Comparison of ENCODE assay signal across 12 cellular contexts in genomic region chr4:153521467-153521866, GRCh38. TPM values are rescaled to one million over a fixed set of nuclear protein-coding genes. Genes with fewer than 3 reads are reported as not detected.
DNase-seq lines count a peak whose midpoint lies in the region; ATAC-seq and TF ChIP-seq lines count a peak whose summit lies in the region.
"Had no signal": no experiment of that assay in that cellular context is flagged by ENCODE, and none has a peak within 500 bp of the region (broad histone marks: within the 10 kb centered on the region; RNA-seq: fewer than 3 reads in every experiment).

No MANE protein-coding gene starts in this region.

- POLR2A ChIA-PET in activated CD4-positive, alpha-beta memory T cell treated with anti-CD3 and anti-CD28 coated beads for 36 hours (lab: Charles Lee) = interaction anchor here (1.2 to 2.5 kb wide), 6 partner anchors 8 to 53 kb away, joined by 4 to 18 read pairs (median 6); no protein-coding TSS in a partner anchor

- H3K27ac Mint-ChIP-seq in activated CD8-positive, alpha-beta memory T cell treated with anti-CD3 and anti-CD28 coated beads, Interleukin-2, amount 10 ng/mL, durations not matched to agents 7 days and 5 days = peak overlapping the region; percentile 93
- H3K27ac Mint-ChIP-seq in activated CD4-positive, alpha-beta memory T cell treated with anti-CD3 and anti-CD28 coated beads for 36 hours = peak overlapping the region; percentile 96

- H3K36me3 Mint-ChIP-seq in activated CD8-positive, alpha-beta memory T cell treated with anti-CD3 and anti-CD28 coated beads, Interleukin-2, amount 10 ng/mL, durations not matched to agents 7 days and 5 days = peaks cover 17% of the 10 kb centered on the region
- peaks cover 4% of the 10 kb centered on the region for H3K36me3 Mint-ChIP-seq in activated CD4-positive, alpha-beta memory T cell treated with anti-CD3 and anti-CD28 coated beads for 36 hours

- H3K4me3 ChIP-seq in psoas muscle = no peak overlapping the region
- no peak overlapping the region for H3K4me3 ChIP-seq in right cardiac atrium (ENCODE audit: low read length)
- H3K4me3 ChIP-seq: skin epidermis had no signal

- H3K9me3 Mint-ChIP-seq in activated CD8-positive, alpha-beta memory T cell treated with anti-CD3 and anti-CD28 coated beads, Interleukin-2, amount 10 ng/mL, durations not matched to agents 7 days and 5 days (ENCODE audit: low read depth) = peaks cover 2% of the 10 kb centered on the region
- H3K9me3 Mint-ChIP-seq in activated CD4-positive, alpha-beta memory T cell treated with anti-CD3 and anti-CD28 coated beads for 36 hours = peaks cover 3% of the 10 kb centered on the region

- H3K27me3 Mint-ChIP-seq in activated CD8-positive, alpha-beta memory T cell treated with anti-CD3 and anti-CD28 coated beads, Interleukin-2, amount 10 ng/mL, durations not matched to agents 7 days and 5 days = no peaks in the 10 kb centered on the region
- H3K27me3 Mint-ChIP-seq in activated CD4-positive, alpha-beta memory T cell treated with anti-CD3 and anti-CD28 coated beads for 36 hours = no peaks in the 10 kb centered on the region

- intact Hi-C loops in activated CD4-positive, alpha-beta memory T cell treated with anti-CD3 and anti-CD28 coated beads for 36 hours (cut with micrococcal nuclease) = loop anchor here (10.0 kb wide), 1 partner anchor 53 kb away; no protein-coding TSS in a partner anchor
- intact Hi-C loops in psoas muscle (cut with DNase I) = no loop called here
- intact Hi-C loops in right cardiac atrium (cut with DNase I) = no loop called here

- no peak for DNase-seq in activated CD8-positive, alpha-beta memory T cell treated with anti-CD3 and anti-CD28 coated beads, Interleukin-2, amount 10 ng/mL, durations not matched to agents 7 days and 5 days
- no peak for DNase-seq in activated CD8-positive, alpha-beta memory T cell treated with anti-CD3 and anti-CD28 coated beads, Interleukin-2, amount 50 U/mL, for 48 hours
- DNase-seq in activated CD4-positive, alpha-beta memory T cell treated with anti-CD3 and anti-CD28 coated beads for 36 hours = peak; percentile 45
- DNase-seq in psoas muscle (no peak), right cardiac atrium (no peak)
- DNase-seq: erythroblast, NCI-H1436, SW 1271 had no signal

- peaks cover 85% of the 10 kb centered on the region for H3K4me1 Mint-ChIP-seq in activated CD8-positive, alpha-beta memory T cell treated with anti-CD3 and anti-CD28 coated beads, Interleukin-2, amount 10 ng/mL, durations not matched to agents 7 days and 5 days
- peaks cover 86% of the 10 kb centered on the region for H3K4me1 Mint-ChIP-seq in activated CD4-positive, alpha-beta memory T cell treated with anti-CD3 and anti-CD28 coated beads for 36 hours (ENCODE audit: low read depth)

- H3K27ac ChIP-seq in psoas muscle (peak overlapping the region; percentile 69), right cardiac atrium (ENCODE audit: low read length) (no peak overlapping the region)

- H3K4me1 ChIP-seq in psoas muscle (peaks cover 78% of the 10 kb centered on the region), right cardiac atrium (ENCODE audit: control insufficient read depth, insufficient read depth, low read length) (no peaks in the 10 kb centered on the region)

- peak; percentile 7 for ATAC-seq in activated CD8-positive, alpha-beta memory T cell treated with anti-CD3 and anti-CD28 coated beads, Interleukin-2, amount 10 ng/mL, durations not matched to agents 7 days and 5 days
- ATAC-seq in GM21786 (IDR thresholded peaks at IDR 0.05; ENCODE audit: unreplicated experiment) (peak; percentile 20), psoas muscle (no peak), right cardiac atrium (no peak), HG02571 (IDR thresholded peaks at IDR 0.05; ENCODE audit: unreplicated experiment) (no peak), HG02973 (IDR thresholded peaks at IDR 0.05; ENCODE audit: unreplicated experiment) (no peak)

- CTCF ChIA-PET in activated CD8-positive, alpha-beta memory T cell treated with anti-CD3 and anti-CD28 coated beads, Interleukin-2, amount 10 ng/mL, durations not matched to agents 7 days and 5 days (lab: Charles Lee) = interaction anchor here (0.9 to 3.3 kb wide), 12 partner anchors 10 to 54 kb away, joined by 3 to 13 read pairs (median 4); no protein-coding TSS in a partner anchor
- CTCF ChIA-PET in activated CD4-positive, alpha-beta memory T cell treated with anti-CD3 and anti-CD28 coated beads for 36 hours (lab: Charles Lee) = interaction anchor here (2.8 to 4.1 kb wide), 2 partner anchors 52 to 55 kb away, joined by 10 to 14 read pairs; partner anchors contain the start of gene TMEM131L

- peak overlapping the region; percentile 56 for H3K4me3 Mint-ChIP-seq in activated CD8-positive, alpha-beta memory T cell treated with anti-CD3 and anti-CD28 coated beads, Interleukin-2, amount 10 ng/mL, durations not matched to agents 7 days and 5 days
- peak overlapping the region; percentile 67 for H3K4me3 Mint-ChIP-seq in activated CD4-positive, alpha-beta memory T cell treated with anti-CD3 and anti-CD28 coated beads for 36 hours

- H3K36me3 ChIP-seq in psoas muscle (ENCODE audit: insufficient read depth in 1 of 2, low read depth in 1 of 2) = no peaks in the 10 kb centered on the region

- H3K9me3 ChIP-seq in psoas muscle = no peaks in the 10 kb centered on the region
- H3K9me3 ChIP-seq in right cardiac atrium (ENCODE audit: control insufficient read depth, low read length) = no peaks in the 10 kb centered on the region

- TF ChIP-seq CTCF in psoas muscle (IDR thresholded peaks at IDR 0.05) = no peak

- 94 to 97% (median 94%) methylated on average over 10 of the region's 10 CpGs for whole genome bisulfite sequencing in psoas muscle, 3 donors
- 97% methylated on average over 10 of the region's 10 CpGs for WGBS in right cardiac atrium

- no peaks in the 10 kb centered on the region for H3K27me3 ChIP-seq in psoas muscle (ENCODE audit: insufficient read depth in 3 of 3, low read length in 2 of 3)
- no peaks in the 10 kb centered on the region for H3K27me3 ChIP-seq in right cardiac atrium (ENCODE audit: control insufficient read depth, insufficient read depth)

RNA-seq across cellular contexts. Expression of gene TMEM131L, which starts 55.3 kb away (rescaled TPM):
- 10 to 100 TPM; 29.2 to 34.0 TPM for total RNA-seq in activated CD8-positive, alpha-beta memory T cell treated with anti-CD3 and anti-CD28 coated beads, Interleukin-2, amount 10 ng/mL, durations not matched to agents 7 days and 5 days
- total RNA-seq in activated CD4-positive, alpha-beta memory T cell treated with anti-CD3 and anti-CD28 coated beads for 36 hours = 10 to 100 TPM; 32.7 to 33.3 TPM
- total RNA-seq in psoas muscle (10 to 100 TPM in 2 of 4 donors, 1 to 10 TPM in 2; 6.9 to 21.2 (median 11.5) TPM), right cardiac atrium (10 to 100 TPM in 3 of 4 donors, 1 to 10 TPM in 1; 9.0 to 13.3 (median 11.3) TPM)
- polyA plus RNA-seq in psoas muscle (1 to 10 TPM; 2.1 to 6.7 (median 3.3) TPM), right cardiac atrium (4.6 TPM)

Comparison
In these comparisons a context has a peak if more than half of its experiments do, and no peak if none do; other contexts are left out.
1. ATAC-seq: peak in activated CD8-positive, alpha-beta memory T cell treated with anti-CD3 and anti-CD28 coated beads, Interleukin-2, amount 10 ng/mL, durations not matched to agents 7 days and 5 days (single experiment) and GM21786 (single experiment); none in psoas muscle (0 of 4), right cardiac atrium (0 of 2), HG02571 (single experiment) and HG02973 (single experiment).